In genomic region chr7:72783601-72784385, GRCh38 we compare ENCODE assay signal across 8 cellular contexts. TPM values are rescaled to one million over a fixed set of nuclear protein-coding genes. Genes with fewer than 3 reads are reported as not detected.
A peak's percentile ranks its signal among the peaks of the same experiment; 100 is the strongest.
DNase-seq lines count a peak whose midpoint lies in the region; ATAC-seq and TF ChIP-seq lines count a peak whose summit lies in the region.
"Not testable (repeated sequence)": the region's sequence is repeated elsewhere in the genome, so short reads cannot be mapped to it uniquely, and the experiment has no call there.

No MANE protein-coding gene starts in this region.

- ATAC-seq in left cardiac atrium = peak; percentile 83 to 98

- not testable (repeated sequence) for H3K4me3 ChIP-seq in ascending aorta; epithelial cell of esophagus (ENCODE audit: low read length); testis

- intact Hi-C loops in ascending aorta (cut with DNase I); left cardiac atrium (cut with DNase I); testis (cut with DNase I; ENCODE audit: low total_unique reads): not testable (repeated sequence)

- not testable (repeated sequence) for H3K9me3 ChIP-seq in ascending aorta, testis

- 68 to 70% methylated on average over 4 of the region's 4 CpGs for WGBS in testis, 2 donors

- DNase-seq in DMS 273 (lab: John Stamatoyannopoulos, UW; ENCODE audit: unreplicated experiment) (peak; percentile 87), LHCN-M2 (ENCODE audit: low read depth) (peak; percentile 96), OCI-M1 (lab: John Stamatoyannopoulos, UW) (peak; percentile 43), ascending aorta (ENCODE audit: low spot score in 2 of 2) (peak in 1 of 2 donors; percentile 68), epithelial cell of esophagus (ENCODE audit: low read depth) (peak; percentile 79), left cardiac atrium (peak; percentile 56), mucosa of gallbladder (ENCODE audit: low spot score) (peak; percentile 47), testis (peak; percentile 68)

- not testable (repeated sequence) for H3K4me1 ChIP-seq in ascending aorta, testis

- TF ChIP-seq CTCF in ascending aorta (IDR thresholded peaks at IDR 0.05); epithelial cell of esophagus (IDR thresholded peaks at IDR 0.05; ENCODE audit: insufficient read depth, low read depth, low read length, missing control alignments); testis (IDR thresholded peaks at IDR 0.05): not testable (repeated sequence)

- peak overlapping the region; percentile 45 to 47 for H3K27ac ChIP-seq in ascending aorta
- not testable (repeated sequence) for H3K27ac ChIP-seq in testis

- TF ChIP-seq POLR2A in testis (IDR thresholded peaks at IDR 0.05) = not testable (repeated sequence)

- H3K36me3 ChIP-seq in ascending aorta; testis (ENCODE audit: low read depth, missing control alignments): not testable (repeated sequence)

- not testable (repeated sequence) for H3K27me3 ChIP-seq in ascending aorta, testis

RNA-seq across cellular contexts. Expression of gene TYW1B, which starts 44.2 kb away (rescaled TPM):
- total RNA-seq in LHCN-M2 (2014; rRNA removed) = 1.2 and 1.5 TPM in 2 replicates
- 0.43 TPM for polyA plus RNA-seq in LHCN-M2 (2012)
- total RNA-seq in ascending aorta = not detected
- 1 to 10 TPM; 1.4 to 2.8 TPM for total RNA-seq in left cardiac atrium
- total RNA-seq in mucosa of gallbladder = 11.0 TPM
- total RNA-seq in testis = 10 to 100 TPM in 1 of 2 donors, 1 to 10 TPM in 1; 8.9 to 11.3 TPM
- polyA plus RNA-seq in testis (ENCODE audit: insufficient read depth, low read depth, low replicate concordance) = 10.5 TPM
